In genomic region chr18:51196116-51196810, GRCh38 we compare ENCODE assay signal across 8 cellular contexts.
DNase-seq lines count a peak whose midpoint lies in the region; ATAC-seq and TF ChIP-seq lines count a peak whose summit lies in the region.

No MANE protein-coding gene starts in this region.

- H3K4me3 ChIP-seq in WERI-Rb-1 (ENCODE audit: low read depth, low read length) (peak overlapping the region; percentile 100), cardiac fibroblast (replicated peaks in 1 of 2; ENCODE audit: low read depth in 2 of 2, low read length in 2 of 2) (peak overlapping the region; percentile 83 to 93)

- H3K27ac ChIP-seq in WERI-Rb-1 (peak overlapping the region; percentile 83), layer of hippocampus (ENCODE audit: low read depth, low read length) (peak overlapping the region; percentile 84)

- TF ChIP-seq CTCF in WERI-Rb-1 (IDR thresholded peaks at IDR 0.05; ENCODE audit: low read depth, low read length) (no peak), cardiac fibroblast (IDR thresholded peaks at IDR 0.05; ENCODE audit: low read depth, low read length) (no peak)

- DNase-seq in WERI-Rb-1 (peak; percentile 33), cardiac fibroblast (ENCODE audit: low read depth in 2 of 2) (peak; percentile 27 to 34), NCI-H2227 treated with DMSO at 0.1 percent for 48 hours (lab: John Stamatoyannopoulos, UW) (no peak), NCI-H1930 (lab: John Stamatoyannopoulos, UW) (no peak)
- peak; percentile 60 to 64 for DNase-seq in stimulated activated CD4-positive, alpha-beta T cell treated with anti-CD3 and anti-CD28 coated beads, Interleukin-2, amount 100 ng/mL, for 24 hours

- no peaks in the 10 kb centered on the region for H3K9me3 ChIP-seq in WERI-Rb-1 (ENCODE audit: severe bottlenecking)

- no peaks in the 10 kb centered on the region for H3K27me3 ChIP-seq in WERI-Rb-1 (ENCODE audit: insufficient read depth, low read depth, severe bottlenecking)
- no peaks in the 10 kb centered on the region for H3K27me3 ChIP-seq in layer of hippocampus (ENCODE audit: control insufficient read depth, insufficient read depth, low read length)

- peaks cover 41% of the 10 kb centered on the region for H3K36me3 ChIP-seq in WERI-Rb-1

- peak; percentile 1 for ATAC-seq in GM18502 (IDR thresholded peaks at IDR 0.05; ENCODE audit: poor library complexity, unreplicated experiment)
- ATAC-seq in HG03066 (IDR thresholded peaks at IDR 0.05; ENCODE audit: low read depth, unreplicated experiment) = peak; percentile 1

Comparison
In these comparisons a context has a peak if more than half of its experiments do, and no peak if none do; other contexts are left out.
1. DNase-seq: peak in WERI-Rb-1 (single experiment), cardiac fibroblast (2 of 2) and stimulated activated CD4-positive, alpha-beta T cell treated with anti-CD3 and anti-CD28 coated beads, Interleukin-2, amount 100 ng/mL, for 24 hours (2 of 2); none in NCI-H2227 treated with DMSO at 0.1 percent for 48 hours (single experiment) and NCI-H1930 (0 of 2).